ENCODE assay signal across 19 cellular contexts in genomic region chr6:65787787-65788186, GRCh38.
A peak's percentile ranks its signal among the peaks of the same experiment; 100 is the strongest.
DNase-seq lines count a peak whose midpoint lies in the region; FAIRE-seq and TF ChIP-seq lines count a peak whose summit lies in the region.
"Had no signal": no experiment of that assay in that cellular context is flagged by ENCODE, and none has a peak within 500 bp of the region (broad histone marks: within the 10 kb centered on the region; RNA-seq: fewer than 3 reads in every experiment).

No MANE protein-coding gene starts in this region.

- FAIRE-seq in kidney (lab: Jason Lieb, UNC), result no peak
- FAIRE-seq: A549, HTR-8/SVneo, RCC 7860 had no signal

- WGBS in mammary epithelial cell (ENCODE audit: low coverage, missing lambda C conversion rate), result 94% methylated on average over 11 of the region's 34 CpGs
- WGBS in testis, 2 donors, result 64 to 73% methylated on average over 33 to 34 of the region's 34 CpGs

- H3K9ac ChIP-seq in mammary epithelial cell (ENCODE audit: insufficient read depth, low read length) (no peak overlapping the region), kidney (ENCODE audit: low read length in 2 of 2) (no peak overlapping the region)

- H3K27ac ChIP-seq in mammary epithelial cell (ENCODE audit: insufficient read depth, low read depth, low read length), result no peak overlapping the region
- no peak overlapping the region for H3K27ac ChIP-seq in kidney (ENCODE audit: low read depth in 2 of 2, low read length in 2 of 2)
- no peak overlapping the region for H3K27ac ChIP-seq in testis
- no peak overlapping the region for H3K27ac ChIP-seq in effector memory CD4-positive, alpha-beta T cell (ENCODE audit: insufficient read depth, low read length, poor library complexity, severe bottlenecking)
- H3K27ac ChIP-seq: A549 had no signal

- H3K79me2 ChIP-seq in mammary epithelial cell (ENCODE audit: insufficient read depth, low read length), result no peaks in the 10 kb centered on the region

- DNase-seq in T47D (ENCODE audit: low read depth in 1 of 2, low spot score in 1 of 2) (peak; percentile 38 to 76), mammary epithelial cell (no peak), ELF-1 (ENCODE audit: low read depth, low spot score) (peak; percentile 4), kidney (peak; percentile 53), testis (peak; percentile 54), NCI-H2196 (lab: John Stamatoyannopoulos, UW; ENCODE audit: unreplicated experiment) (no peak), anterior cingulate cortex (lab: John Stamatoyannopoulos, UW) (no peak)
- DNase-seq in effector memory CD4-positive, alpha-beta T cell, result no peak
- DNase-seq: H9, Karpas-422, MV-4-11, NCI-H1105 treated with DMSO at 0.1 percent for 48 hours, NCI-H2029 treated with DMSO at 0.1 percent for 48 hours, NCI-H2171, NCI-H524 treated with DMSO at 0.1 percent for 48 hours, OCI-M1 had no signal

- intact Hi-C loops in mammary epithelial cell (cut with micrococcal nuclease), result no loop called here
- intact Hi-C loops in kidney (cut with DNase I), result no loop called here
- intact Hi-C loops in testis (cut with DNase I; ENCODE audit: low total_unique reads), result no loop called here

- H3K27me3 ChIP-seq in mammary epithelial cell (ENCODE audit: insufficient read depth, low read length), result no peaks in the 10 kb centered on the region
- no peaks in the 10 kb centered on the region for H3K27me3 ChIP-seq in testis
- no peaks in the 10 kb centered on the region for H3K27me3 ChIP-seq in effector memory CD4-positive, alpha-beta T cell (replicated peaks; ENCODE audit: control insufficient read depth, insufficient read depth, low read length, poor library complexity, severe bottlenecking)

- H3K4me2 ChIP-seq in mammary epithelial cell (ENCODE audit: insufficient read depth, low read depth, low read length), result no peak overlapping the region
- H3K4me2 ChIP-seq: A549 had no signal

- no peaks in the 10 kb centered on the region for H4K20me1 ChIP-seq in mammary epithelial cell (ENCODE audit: insufficient read depth, low read length)

- H3K36me3 ChIP-seq in mammary epithelial cell (ENCODE audit: insufficient read depth, low read length) (no peaks in the 10 kb centered on the region), kidney (ENCODE audit: control insufficient read depth in 1 of 2, insufficient read depth in 2 of 2, low read length in 2 of 2) (no peaks in the 10 kb centered on the region), testis (ENCODE audit: low read depth, missing control alignments) (no peaks in the 10 kb centered on the region)
- H3K36me3 ChIP-seq in effector memory CD4-positive, alpha-beta T cell (ENCODE audit: control insufficient read depth, insufficient read depth, low read length), result no peaks in the 10 kb centered on the region

- TF ChIP-seq POLR2A in testis (IDR thresholded peaks at IDR 0.05), result no peak

- in situ Hi-C loops in T47D (cut with HindIII; ENCODE audit: low pct_unique_long_range_greater_than_20kb, low sequenced_read_pairs), result no loop called here
- in situ Hi-C loops in mammary epithelial cell (cut with MboI; ENCODE audit: low sequenced_read_pairs in 2 of 2), result no loop called here

- dilution Hi-C loops in mammary epithelial cell (cut with HindIII; ENCODE audit: low sequenced_read_pairs), result no loop called here

- CTCF ChIA-PET in mammary epithelial cell (lab: Charles Lee; ENCODE audit: low non-redundant PET), result no interaction called here

- peaks cover 18% of the 10 kb centered on the region for H3K9me3 ChIP-seq in mammary epithelial cell (replicated peaks; ENCODE audit: insufficient read depth, low read length)
- no peaks in the 10 kb centered on the region for H3K9me3 ChIP-seq in kidney (ENCODE audit: control insufficient read depth in 1 of 2, low read length in 2 of 2)
- no peaks in the 10 kb centered on the region for H3K9me3 ChIP-seq in testis
- no peaks in the 10 kb centered on the region for H3K9me3 ChIP-seq in effector memory CD4-positive, alpha-beta T cell (ENCODE audit: control insufficient read depth, low read length)
- H3K9me3 ChIP-seq: A549 had no signal

- H3K4me3 ChIP-seq in mammary epithelial cell (replicated peaks in 1 of 3; ENCODE audit: insufficient read depth in 1 of 3, low read depth in 2 of 3, low read length in 3 of 3), result no peak overlapping the region
- no peak overlapping the region for H3K4me3 ChIP-seq in kidney (ENCODE audit: low read length in 2 of 2)
- peak overlapping the region; percentile 36 to 57 for H3K4me3 ChIP-seq in testis
- H3K4me3 ChIP-seq in effector memory CD4-positive, alpha-beta T cell (ENCODE audit: insufficient read depth, low read depth, low read length, poor library complexity, severe bottlenecking), result no peak overlapping the region
- H3K4me3 ChIP-seq: A549 had no signal

- TF ChIP-seq CTCF in mammary epithelial cell (conservative IDR thresholded peaks at IDR 0.05 in 1 of 2, IDR thresholded peaks at IDR 0.05 in 1 of 2; ENCODE audit: extremely low read depth in 1 of 2, insufficient read depth in 1 of 2, low read depth in 1 of 2, low read length in 2 of 2) (no peak), kidney (IDR thresholded peaks at IDR 0.05; ENCODE audit: borderline replicate concordance, extremely low read depth, insufficient read depth) (no peak), testis (IDR thresholded peaks at IDR 0.05) (no peak)

- no TSS peak for BruUV-seq in mammary epithelial cell (replicated peaks; lab: Mats Ljungman, UMichigan)

- no peak overlapping the region for H2AFZ ChIP-seq in mammary epithelial cell (ENCODE audit: low read depth, low read length)

- H3K4me1 ChIP-seq in mammary epithelial cell (ENCODE audit: insufficient read depth, low read length) (no peaks in the 10 kb centered on the region), kidney (ENCODE audit: control insufficient read depth in 1 of 2, insufficient read depth in 1 of 2, low read depth in 1 of 2, low read length in 2 of 2) (no peaks in the 10 kb centered on the region), testis (no peaks in the 10 kb centered on the region)
- H3K4me1 ChIP-seq in effector memory CD4-positive, alpha-beta T cell (ENCODE audit: control insufficient read depth, insufficient read depth, low read length, poor library complexity, severe bottlenecking), result no peaks in the 10 kb centered on the region
- H3K4me1 ChIP-seq: A549 had no signal

Comparison
In these comparisons a context has a peak if more than half of its experiments do, and no peak if none do; other contexts are left out.
1. DNase-seq: peak in T47D (2 of 2), ELF-1 (single experiment), kidney (single experiment) and testis (single experiment); none in mammary epithelial cell (single experiment), effector memory CD4-positive, alpha-beta T cell (0 of 3), NCI-H2196 (single experiment) and anterior cingulate cortex (0 of 58).
2. H3K4me3 ChIP-seq: peak in testis (2 of 2); none in mammary epithelial cell (0 of 3), kidney (0 of 2) and effector memory CD4-positive, alpha-beta T cell (single experiment).